ENCODE assay signal across 22 cellular contexts in the genomic region with DNA sequence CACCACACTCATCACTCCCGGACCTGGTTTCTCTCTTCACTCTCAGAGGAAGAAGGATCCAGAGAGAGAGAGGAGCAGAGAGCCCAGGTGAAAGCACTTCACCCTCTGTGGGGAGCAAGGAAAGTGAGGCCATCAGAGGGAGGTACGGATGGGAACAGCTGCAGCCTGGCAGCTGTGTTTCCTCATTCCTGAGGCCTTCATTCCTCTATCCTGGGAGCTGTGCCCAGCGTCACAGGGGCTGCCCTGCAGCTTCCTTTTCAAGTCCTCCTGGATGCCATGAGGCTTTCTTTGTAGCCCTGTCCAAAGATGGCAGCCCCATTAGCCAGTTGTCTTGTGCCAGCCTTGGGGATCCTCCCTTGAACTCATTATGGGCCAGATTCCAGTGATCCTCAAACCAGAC.
DNase-seq lines count a peak whose midpoint lies in the region; FAIRE-seq and TF ChIP-seq lines count a peak whose summit lies in the region.
"Had no signal": no experiment of that assay in that cellular context is flagged by ENCODE, and none has a peak within 500 bp of the region (broad histone marks: within the 10 kb centered on the region; RNA-seq: fewer than 3 reads in every experiment).

No MANE protein-coding gene starts in this region.

- peak overlapping the region; percentile 69 for H4K91ac ChIP-seq in trophoblast cell (ENCODE audit: low read depth, low read length)

- H3K4me1 Mint-ChIP-seq in astrocyte (ENCODE audit: low read depth, unreplicated experiment): peaks cover 23% of the 10 kb centered on the region
- H3K4me1 Mint-ChIP-seq: activated CD4-positive, alpha-beta T cell treated with anti-CD3 and anti-CD28 coated beads for 36 hours had no signal

- WGBS in trophoblast cell (ENCODE audit: extremely low coverage, insufficient coverage, insufficient read length): no CpG with 5 or more reads among the region's 3 CpGs
- 48% methylated on average over 3 of the region's 3 CpGs for WGBS in suprapubic skin

- DNase-seq in DMS79 treated with DMSO at 0.1 percent for 48 hours (lab: John Stamatoyannopoulos, UW): peak; percentile 55
- no peak for DNase-seq in DMS79 (lab: John Stamatoyannopoulos, UW)
- no peak for DNase-seq in astrocyte (ENCODE audit: low read depth)
- DNase-seq in cardiac muscle cell (ENCODE audit: low read depth in 1 of 2, low spot score in 1 of 2): no peak
- no peak for DNase-seq in trophoblast cell
- no peak for DNase-seq in HEK293T (ENCODE audit: extremely low spot score)
- DNase-seq in suprapubic skin (ENCODE audit: low spot score in 2 of 2): no peak
- DNase-seq in mesenteric fat pad (ENCODE audit: low spot score): no peak
- DNase-seq: 8988T; activated CD4-positive, alpha-beta T cell treated with anti-CD3 and anti-CD28 coated beads for 36 hours; NCI-H1092; NCI-H345; NK-92 treated with Interleukin-12 subunit alpha and Interleukin-12 subunit beta, amount 100 ng/mL, for 24 hours; sigmoid colon; stimulated activated CD4-positive, alpha-beta T cell treated with anti-CD3 and anti-CD28 coated beads, Interleukin-2, amount 100 ng/mL, for 24 hours; stimulated activated naive CD8-positive, alpha-beta T cell treated with anti-CD3 and anti-CD28 coated beads, Interleukin-15, Interleukin-2, amounts not matched to agents 100 U/mL and 50 U/mL, for 24 hours had no signal

- H3K23ac ChIP-seq in trophoblast cell (ENCODE audit: low read length): no peak overlapping the region

- no peak overlapping the region for H3K4me3 ChIP-seq in astrocyte (ENCODE audit: insufficient read depth, low read depth, low read length)
- no peak overlapping the region for H3K4me3 ChIP-seq in cardiac muscle cell
- H3K4me3 ChIP-seq in trophoblast cell (ENCODE audit: low read depth, low read length): no peak overlapping the region
- no peak overlapping the region for H3K4me3 ChIP-seq in suprapubic skin
- H3K4me3 ChIP-seq: gastrocnemius medialis, K562, sigmoid colon, tibial nerve had no signal

- no peak overlapping the region for H3K9ac ChIP-seq in astrocyte (ENCODE audit: low read length)
- no peak overlapping the region for H3K9ac ChIP-seq in trophoblast cell (ENCODE audit: low read length)

- peaks cover 17% of the 10 kb centered on the region for H3K79me1 ChIP-seq in trophoblast cell (ENCODE audit: low read length)

- peak overlapping the region; percentile 4 for H2BK12ac ChIP-seq in trophoblast cell (ENCODE audit: low read length)

- H3K18ac ChIP-seq in trophoblast cell (ENCODE audit: low read length): no peak overlapping the region

- no peak overlapping the region for H2AFZ ChIP-seq in astrocyte (ENCODE audit: low read depth, low read length)
- H2AFZ ChIP-seq in trophoblast cell (ENCODE audit: insufficient read depth, low read length, poor library complexity): no peak overlapping the region

- H2AK5ac ChIP-seq in trophoblast cell (ENCODE audit: low read length): peak overlapping the region; percentile 11

- peaks cover 4% of the 10 kb centered on the region for H3K9me3 Mint-ChIP-seq in astrocyte (ENCODE audit: unreplicated experiment)

- H4K20me1 ChIP-seq in astrocyte (ENCODE audit: insufficient read depth, low read length): no peaks in the 10 kb centered on the region

- no peak for FAIRE-seq in astrocyte (lab: Jason Lieb, UNC)
- FAIRE-seq: K562, TTC549 had no signal

- H3K79me2 ChIP-seq in astrocyte (ENCODE audit: insufficient read depth, low read length) (no peaks in the 10 kb centered on the region), trophoblast cell (ENCODE audit: control insufficient read depth, insufficient read depth, low read length, poor library complexity) (no peaks in the 10 kb centered on the region)

- H4K8ac ChIP-seq in trophoblast cell (ENCODE audit: low read depth, low read length): peak overlapping the region; percentile 3

- H3K4ac ChIP-seq in trophoblast cell (ENCODE audit: low read depth, low read length): no peak overlapping the region

- CTCF ChIA-PET in HEK293T (lab: Yijun Ruan, JAX): no interaction called here

- no peak overlapping the region for H4K12ac ChIP-seq in trophoblast cell (ENCODE audit: low read depth, low read length)

- peak overlapping the region; percentile 23 for H2BK5ac ChIP-seq in trophoblast cell (ENCODE audit: low read depth, low read length, poor library complexity)

- no peaks in the 10 kb centered on the region for H3K27me3 ChIP-seq in astrocyte (ENCODE audit: insufficient read depth, low read length)
- no peaks in the 10 kb centered on the region for H3K27me3 ChIP-seq in cardiac muscle cell
- H3K27me3 ChIP-seq in trophoblast cell (ENCODE audit: insufficient read depth, low read length): no peaks in the 10 kb centered on the region
- H3K27me3 ChIP-seq in suprapubic skin: no peaks in the 10 kb centered on the region
- H3K27me3 ChIP-seq: gastrocnemius medialis, sigmoid colon, tibial nerve had no signal

- H2BK120ac ChIP-seq in trophoblast cell (ENCODE audit: insufficient read depth, low read length, poor library complexity): peak overlapping the region; percentile 23

- H3K36me3 ChIP-seq in astrocyte (ENCODE audit: insufficient read depth, low read length): no peaks in the 10 kb centered on the region
- no peaks in the 10 kb centered on the region for H3K36me3 ChIP-seq in cardiac muscle cell
- no peaks in the 10 kb centered on the region for H3K36me3 ChIP-seq in trophoblast cell (ENCODE audit: control insufficient read depth in 1 of 2, insufficient read depth in 2 of 2, low read length in 2 of 2)
- no peaks in the 10 kb centered on the region for H3K36me3 ChIP-seq in suprapubic skin
- H3K36me3 ChIP-seq: gastrocnemius medialis, sigmoid colon, tibial nerve had no signal

- peaks cover 2% of the 10 kb centered on the region for H3K4me1 ChIP-seq in astrocyte (ENCODE audit: insufficient read depth, low read length)
- H3K4me1 ChIP-seq in cardiac muscle cell (ENCODE audit: low read depth): peaks cover 23% of the 10 kb centered on the region
- H3K4me1 ChIP-seq in trophoblast cell (ENCODE audit: control insufficient read depth in 1 of 2, insufficient read depth in 2 of 2, low read length in 2 of 2): peaks cover 23 to 24% of the 10 kb centered on the region in 2 experiments
- H3K4me1 ChIP-seq in suprapubic skin: peaks cover 27% of the 10 kb centered on the region
- H3K4me1 ChIP-seq: gastrocnemius medialis, sigmoid colon, tibial nerve had no signal

- no peaks in the 10 kb centered on the region for H3K36me3 Mint-ChIP-seq in astrocyte (ENCODE audit: low read depth, unreplicated experiment)
- H3K36me3 Mint-ChIP-seq: activated naive CD8-positive, alpha-beta T cell had no signal

- H3K4me2 ChIP-seq in astrocyte (ENCODE audit: low read length): no peak overlapping the region
- H3K4me2 ChIP-seq in trophoblast cell (ENCODE audit: low read length): no peak overlapping the region

- no peak for TF ChIP-seq EP300 in suprapubic skin (IDR thresholded peaks at IDR 0.05)

- H3K27ac ChIP-seq in astrocyte (ENCODE audit: low read depth, low read length): no peak overlapping the region
- H3K27ac ChIP-seq in cardiac muscle cell: peak overlapping the region; percentile 61
- H3K27ac ChIP-seq in trophoblast cell (ENCODE audit: low read depth, low read length): peak overlapping the region; percentile 87
- no peak overlapping the region for H3K27ac ChIP-seq in suprapubic skin
- H3K27ac ChIP-seq: gastrocnemius medialis, sigmoid colon, tibial nerve had no signal

- peak overlapping the region; percentile 28 for H3K27ac Mint-ChIP-seq in astrocyte (ENCODE audit: unreplicated experiment)
- H3K27ac Mint-ChIP-seq: activated CD4-positive, alpha-beta T cell treated with anti-CD3 and anti-CD28 coated beads for 36 hours; activated naive CD8-positive, alpha-beta T cell; B cell had no signal

- H3K14ac ChIP-seq in trophoblast cell (ENCODE audit: low read length): peak overlapping the region; percentile 7

- no peak for TF ChIP-seq CTCF in astrocyte (IDR thresholded peaks at IDR 0.05; ENCODE audit: insufficient read depth, low read depth, low read length)
- TF ChIP-seq CTCF in cardiac muscle cell (IDR thresholded peaks at IDR 0.05; ENCODE audit: low read depth, low read length): no peak
- no peak for TF ChIP-seq CTCF in suprapubic skin (IDR thresholded peaks at IDR 0.05)

- POLR2A ChIA-PET in HEK293T (lab: Yijun Ruan, JAX): no interaction called here

- H3K9me3 ChIP-seq in astrocyte (ENCODE audit: insufficient read depth, low read depth, low read length) (no peaks in the 10 kb centered on the region), cardiac muscle cell (ENCODE audit: low read depth) (no peaks in the 10 kb centered on the region), trophoblast cell (ENCODE audit: insufficient read depth, low read depth, low read length) (no peaks in the 10 kb centered on the region), suprapubic skin (no peaks in the 10 kb centered on the region)
- H3K9me3 ChIP-seq: gastrocnemius medialis, sigmoid colon, tibial nerve had no signal

- no peak for TF ChIP-seq POLR2A in suprapubic skin (IDR thresholded peaks at IDR 0.05)

- H3K27me3 Mint-ChIP-seq in astrocyte (ENCODE audit: low read depth, unreplicated experiment): peaks cover 15% of the 10 kb centered on the region

- no peak overlapping the region for H3K4me3 Mint-ChIP-seq in astrocyte (ENCODE audit: unreplicated experiment)
- H3K4me3 Mint-ChIP-seq: activated CD4-positive, alpha-beta T cell treated with anti-CD3 and anti-CD28 coated beads for 36 hours; activated naive CD8-positive, alpha-beta T cell; B cell had no signal

TF ChIP-seq in HEK293T, 16 proteins besides CTCF, POLR2A, EP300 and RAD21:
- TF ChIP-seq SP1 (IDR thresholded peaks at IDR 0.05) (no peak), HDGF (IDR thresholded peaks at IDR 0.05; ENCODE audit: borderline replicate concordance) (no peak)
TF ChIP-seq in HEK293T: peak in this region for 0.

Comparison
In these comparisons a context has a peak if more than half of its experiments do, and no peak if none do; other contexts are left out.
1. H3K27ac ChIP-seq: peak in cardiac muscle cell (single experiment) and trophoblast cell (single experiment); none in astrocyte (single experiment) and suprapubic skin (single experiment).